ENCODE assay signal across 9 cellular contexts in the genomic region with DNA sequence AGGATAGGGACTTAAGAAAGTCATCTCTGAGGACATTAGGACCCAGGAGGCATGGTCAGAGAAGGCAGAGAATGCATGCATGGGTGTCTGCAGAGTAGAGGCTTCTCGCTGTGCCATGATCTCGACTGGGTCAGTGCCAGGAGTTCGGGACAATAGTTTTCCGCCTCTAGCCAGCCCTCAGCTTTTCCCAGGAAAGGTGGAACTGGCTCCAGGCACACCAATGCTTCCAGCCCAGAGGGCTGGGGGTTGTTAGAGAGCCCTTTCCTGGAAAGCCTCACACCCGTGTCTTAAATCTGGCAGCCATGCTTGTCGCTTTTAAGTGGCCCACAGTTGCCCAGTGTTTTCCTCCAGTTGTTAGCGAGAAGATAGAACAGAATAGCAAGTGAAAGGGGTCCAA.
DNase-seq lines count a peak whose midpoint lies in the region; ATAC-seq and TF ChIP-seq lines count a peak whose summit lies in the region.
"Had no signal": no experiment of that assay in that cellular context is flagged by ENCODE, and none has a peak within 500 bp of the region (broad histone marks: within the 10 kb centered on the region; RNA-seq: fewer than 3 reads in every experiment).

No MANE protein-coding gene starts in this region.

- H3K79me2 ChIP-seq in OCI-LY3 (ENCODE audit: low read length) = peaks cover 35% of the 10 kb centered on the region

- H3K27me3 Mint-ChIP-seq in CD4-positive, CD25-positive, alpha-beta regulatory T cell = no peaks in the 10 kb centered on the region

- H3K9me3 Mint-ChIP-seq in CD4-positive, CD25-positive, alpha-beta regulatory T cell = peaks cover 0 to 1% (median 0%) of the 10 kb centered on the region in 7 donors

- WGBS in esophagus, 2 donors = 61 to 69% methylated on average over 7 of the region's 7 CpGs

- peak overlapping the region; percentile 94 to 99 (median 98) for H3K27ac Mint-ChIP-seq in CD4-positive, CD25-positive, alpha-beta regulatory T cell

- H4K20me1 ChIP-seq in OCI-LY3 (ENCODE audit: insufficient read depth, low read length) = no peaks in the 10 kb centered on the region

- peak overlapping the region; percentile 98 for H3K4me3 ChIP-seq in CD4-positive, CD25-positive, alpha-beta regulatory T cell (ENCODE audit: low read depth, low read length)
- H3K4me3 ChIP-seq in OCI-LY3 (ENCODE audit: low read length) (peak overlapping the region; percentile 99), esophagus (ENCODE audit: low read depth in 1 of 2, low read length in 2 of 2) (peak overlapping the region; percentile 36 to 40), skin epidermis (peak overlapping the region; percentile 29 to 53 (median 41)), BE2C (ENCODE audit: low read depth, low read length) (no peak overlapping the region)

- peak overlapping the region; percentile 96 for H3K4me2 ChIP-seq in OCI-LY3 (ENCODE audit: low read length)

- H3K9me3 ChIP-seq in CD4-positive, CD25-positive, alpha-beta regulatory T cell (ENCODE audit: control insufficient read depth in 2 of 2, low read length in 2 of 2) = no peaks in the 10 kb centered on the region
- H3K9me3 ChIP-seq in OCI-LY3 (ENCODE audit: insufficient read depth, low read length) = no peaks in the 10 kb centered on the region
- H3K9me3 ChIP-seq in esophagus (ENCODE audit: control insufficient read depth in 2 of 2, insufficient read depth in 1 of 2, low read depth in 1 of 2, low read length in 1 of 2) = no peaks in the 10 kb centered on the region
- peaks cover 5% of the 10 kb centered on the region for H3K9me3 ChIP-seq in BE2C

- TF ChIP-seq CTCF in OCI-LY3 (IDR thresholded peaks at IDR 0.05; ENCODE audit: low read depth, low read length) (no peak), BE2C (IDR thresholded peaks at IDR 0.05; ENCODE audit: low read depth, low read length) (no peak)

- peaks cover 8% of the 10 kb centered on the region for H3K36me3 Mint-ChIP-seq in CD4-positive, CD25-positive, alpha-beta regulatory T cell

- H3K9ac ChIP-seq in OCI-LY3 (ENCODE audit: low read length) = peak overlapping the region; percentile 98

- peak overlapping the region; percentile 92 to 97 (median 94) for H3K4me3 Mint-ChIP-seq in CD4-positive, CD25-positive, alpha-beta regulatory T cell

- peak in 2 of 3 donors; percentile 20 to 34 for DNase-seq in CD4-positive, CD25-positive, alpha-beta regulatory T cell
- no peak for DNase-seq in BE2C
- no peak for DNase-seq in NCI-H2171 (lab: John Stamatoyannopoulos, UW)
- DNase-seq: IMR-90 had no signal

- ATAC-seq in CD4-positive, CD25-positive, alpha-beta regulatory T cell (ENCODE audit: low read depth in 2 of 2) = peak; percentile 9 to 24
- ATAC-seq in GM18909 (IDR thresholded peaks at IDR 0.05; ENCODE audit: poor library complexity, unreplicated experiment) = peak; percentile 27
- peak; percentile 21 for ATAC-seq in HG03108 (IDR thresholded peaks at IDR 0.05; ENCODE audit: unreplicated experiment)

- peaks cover under 1 to 66% (median 51%) of the 10 kb centered on the region in 4 donors for H3K4me1 Mint-ChIP-seq in CD4-positive, CD25-positive, alpha-beta regulatory T cell

- peak overlapping the region; percentile 85 for H3K27ac ChIP-seq in CD4-positive, CD25-positive, alpha-beta regulatory T cell (ENCODE audit: insufficient read depth, low read length, poor library complexity, severe bottlenecking)
- H3K27ac ChIP-seq in OCI-LY3 (ENCODE audit: low read length) = peak overlapping the region; percentile 95
- H3K27ac ChIP-seq in esophagus (ENCODE audit: low read depth in 2 of 2, low read length in 1 of 2) = no peak overlapping the region
- H3K27ac ChIP-seq in skin epidermis = peak overlapping the region in 16 of 21 experiments; percentile 27 to 86 (median 72)

- H3K27me3 ChIP-seq in CD4-positive, CD25-positive, alpha-beta regulatory T cell (ENCODE audit: control insufficient read depth, insufficient read depth, low read length) = no peaks in the 10 kb centered on the region
- H3K27me3 ChIP-seq in OCI-LY3 (ENCODE audit: low read depth, low read length) (no peaks in the 10 kb centered on the region), esophagus (ENCODE audit: control insufficient read depth in 1 of 2, insufficient read depth in 2 of 2, low read length in 2 of 2) (no peaks in the 10 kb centered on the region), BE2C (no peaks in the 10 kb centered on the region)

- H2AFZ ChIP-seq in OCI-LY3 (ENCODE audit: low read depth, low read length) = peak overlapping the region; percentile 84

- H3K36me3 ChIP-seq in CD4-positive, CD25-positive, alpha-beta regulatory T cell (ENCODE audit: control insufficient read depth, insufficient read depth, low read length) = peaks cover 4% of the 10 kb centered on the region
- H3K36me3 ChIP-seq in OCI-LY3 (replicated peaks; ENCODE audit: low read depth, low read length) (peaks cover 8% of the 10 kb centered on the region), esophagus (ENCODE audit: control insufficient read depth in 2 of 2, insufficient read depth in 2 of 2, low read length in 1 of 2) (no peaks in the 10 kb centered on the region), BE2C (no peaks in the 10 kb centered on the region)

- peaks cover 44% of the 10 kb centered on the region for H3K4me1 ChIP-seq in CD4-positive, CD25-positive, alpha-beta regulatory T cell (ENCODE audit: control insufficient read depth, insufficient read depth, low read length, poor library complexity, severe bottlenecking)
- H3K4me1 ChIP-seq in OCI-LY3 (ENCODE audit: low read length) (peaks cover 23% of the 10 kb centered on the region), esophagus (ENCODE audit: control insufficient read depth in 2 of 2, insufficient read depth in 2 of 2, low read length in 1 of 2) (no peaks in the 10 kb centered on the region), BE2C (no peaks in the 10 kb centered on the region)

Comparison
In these comparisons a context has a peak if more than half of its experiments do, and no peak if none do; other contexts are left out.
1. DNase-seq: peak in CD4-positive, CD25-positive, alpha-beta regulatory T cell (2 of 3); none in BE2C (single experiment) and NCI-H2171 (single experiment).
2. H3K27ac ChIP-seq: peak in CD4-positive, CD25-positive, alpha-beta regulatory T cell (single experiment), OCI-LY3 (single experiment) and skin epidermis (16 of 21); none in esophagus (0 of 2).
3. Peak in every context shown above with its lines, with median percentiles within 50 percentile points of each other: ATAC-seq.